Comparison of ENCODE assay signal across 1 cellular context in genomic region chr11:78808903-78809302, GRCh38.
TF ChIP-seq lines count a peak whose summit lies in the region.

No MANE protein-coding gene starts in this region.

TF ChIP-seq in neural cell, 6 proteins besides CTCF, POLR2A, EP300 and RAD21:
- no peak for TF ChIP-seq REST (IDR thresholded peaks at IDR 0.05; ENCODE audit: borderline replicate concordance)
- no peak for TF ChIP-seq EZH2 (IDR thresholded peaks at IDR 0.05; ENCODE audit: borderline replicate concordance, insufficient read depth, low read length, poor library complexity, severe bottlenecking)
- no peak for TF ChIP-seq POLR2AphosphoS5 (IDR thresholded peaks at IDR 0.05)
- TF ChIP-seq MXI1 (conservative IDR thresholded peaks at IDR 0.05; ENCODE audit: poor library complexity, severe bottlenecking): no peak
- TF ChIP-seq TAF1 (IDR thresholded peaks at IDR 0.05; ENCODE audit: low read depth): no peak
- TF ChIP-seq SMC3 (conservative IDR thresholded peaks at IDR 0.05; ENCODE audit: poor library complexity): no peak
